ENCODE assay signal across 12 cellular contexts in the genomic region with DNA sequence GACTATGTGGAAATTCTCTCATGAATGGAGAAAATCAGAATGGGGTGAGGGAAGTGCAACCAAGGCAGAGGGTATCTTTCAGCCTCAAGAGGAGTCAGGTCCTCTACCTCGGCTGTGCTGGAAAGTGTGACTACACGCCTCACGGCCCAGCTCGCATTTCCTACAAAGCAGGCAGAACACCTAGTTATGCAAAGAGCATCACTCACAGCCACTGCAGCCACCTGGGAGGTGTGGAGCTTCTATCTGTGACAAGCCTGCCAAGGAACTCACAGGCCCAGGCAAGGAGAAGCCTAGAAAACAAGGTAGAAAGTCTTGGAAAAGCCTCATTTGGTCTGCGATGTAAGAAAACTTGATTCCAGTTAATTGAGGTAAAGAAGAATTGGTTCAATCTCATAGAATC.
DNase-seq lines count a peak whose midpoint lies in the region; ATAC-seq and TF ChIP-seq lines count a peak whose summit lies in the region.
"Had no signal": no experiment of that assay in that cellular context is flagged by ENCODE, and none has a peak within 500 bp of the region (broad histone marks: within the 10 kb centered on the region; RNA-seq: fewer than 3 reads in every experiment).

No MANE protein-coding gene starts in this region.

- no peaks in the 10 kb centered on the region for H3K79me1 ChIP-seq in H9 (ENCODE audit: insufficient read depth, low read depth, low read length, poor library complexity, severe bottlenecking)
- H3K79me1 ChIP-seq in neuronal stem cell (ENCODE audit: low read depth, low read length), result no peaks in the 10 kb centered on the region

- H3K27ac Mint-ChIP-seq in CD8-positive, alpha-beta T cell, result peak overlapping the region; percentile 27
- H3K27ac Mint-ChIP-seq in H9, result no peak overlapping the region
- H3K27ac Mint-ChIP-seq in central memory CD8-positive, alpha-beta T cell (ENCODE audit: low read depth), result peak overlapping the region; percentile 80

- H4K20me1 ChIP-seq in H9 (ENCODE audit: control insufficient read depth, insufficient read depth, insufficient read length), result no peaks in the 10 kb centered on the region

- H3K27ac ChIP-seq in CD8-positive, alpha-beta T cell (ENCODE audit: low read depth, low read length), result no peak overlapping the region
- H3K27ac ChIP-seq in H9 (ENCODE audit: insufficient read length, low read depth, low read length), result no peak overlapping the region
- no peak overlapping the region for H3K27ac ChIP-seq in neuronal stem cell (replicated peaks; ENCODE audit: low read length)
- H3K27ac ChIP-seq: thoracic aorta had no signal

- H3K18ac ChIP-seq in H9 (ENCODE audit: insufficient read length, low read depth, low read length), result peak overlapping the region; percentile 73
- H3K18ac ChIP-seq in neuronal stem cell (ENCODE audit: low read length), result no peak overlapping the region

- no peak overlapping the region for H2BK20ac ChIP-seq in H9 (ENCODE audit: low read depth, low read length, poor library complexity, severe bottlenecking)

- H2AFZ ChIP-seq in H9 (ENCODE audit: low read length) (no peak overlapping the region), neuronal stem cell (ENCODE audit: low read length) (peak overlapping the region; percentile 80)

- no peaks in the 10 kb centered on the region for H3K36me3 Mint-ChIP-seq in CD8-positive, alpha-beta T cell
- no peaks in the 10 kb centered on the region for H3K36me3 Mint-ChIP-seq in H9 (ENCODE audit: insufficient read depth in 1 of 3, low read depth in 3 of 3)
- no peaks in the 10 kb centered on the region for H3K36me3 Mint-ChIP-seq in central memory CD8-positive, alpha-beta T cell (ENCODE audit: insufficient read depth)
- H3K36me3 Mint-ChIP-seq: CD14-positive monocyte, T-cell had no signal

- H2BK5ac ChIP-seq in H9 (ENCODE audit: insufficient read length, low read length) (no peak overlapping the region), neuronal stem cell (ENCODE audit: low read length) (no peak overlapping the region)

- no peak for DNase-seq in CD8-positive, alpha-beta T cell
- DNase-seq in H9, result no peak
- DNase-seq in central memory CD8-positive, alpha-beta T cell (ENCODE audit: low spot score in 2 of 2), result no peak
- no peak for DNase-seq in neuronal stem cell (ENCODE audit: low spot score)
- no peak for DNase-seq in SW480 (ENCODE audit: low spot score)
- DNase-seq in omental fat pad (ENCODE audit: low spot score), result no peak
- no peak for DNase-seq in superior temporal gyrus (ENCODE audit: extremely low spot score)
- DNase-seq: NCI-H524 treated with DMSO at 0.1 percent for 48 hours had no signal

- no peak overlapping the region for H3K56ac ChIP-seq in H9 (ENCODE audit: insufficient read length, low read depth, low read length)

- no peaks in the 10 kb centered on the region for H3K27me3 ChIP-seq in CD8-positive, alpha-beta T cell (ENCODE audit: insufficient read depth, low read length)
- H3K27me3 ChIP-seq in H9 (ENCODE audit: insufficient read depth, low read length) (no peaks in the 10 kb centered on the region), neuronal stem cell (ENCODE audit: control insufficient read depth in 3 of 3, insufficient read depth in 3 of 3, low read depth in 1 of 3, low read length in 3 of 3) (no peaks in the 10 kb centered on the region)

- H3K9me3 Mint-ChIP-seq in CD8-positive, alpha-beta T cell, result no peaks in the 10 kb centered on the region
- no peaks in the 10 kb centered on the region for H3K9me3 Mint-ChIP-seq in H9
- H3K9me3 Mint-ChIP-seq in central memory CD8-positive, alpha-beta T cell, result no peaks in the 10 kb centered on the region
- H3K9me3 Mint-ChIP-seq: T-cell had no signal

- H3K14ac ChIP-seq in H9 (ENCODE audit: insufficient read depth, low read length) (no peak overlapping the region), neuronal stem cell (ENCODE audit: low read length) (no peak overlapping the region)

- ATAC-seq in CD8-positive, alpha-beta T cell, result no peak
- no peak for ATAC-seq in central memory CD8-positive, alpha-beta T cell (replicated peaks; ENCODE audit: extremely low read depth, poor library complexity, severe bottlenecking)
- ATAC-seq in omental fat pad (ENCODE audit: low FRiP score), result no peak

- H2AK5ac ChIP-seq in H9 (ENCODE audit: insufficient read length, low read length) (no peak overlapping the region), neuronal stem cell (ENCODE audit: low read depth, low read length) (no peak overlapping the region)

- peaks cover 23% of the 10 kb centered on the region for H3K4me1 Mint-ChIP-seq in CD8-positive, alpha-beta T cell (ENCODE audit: low read depth)
- peaks cover 19 to 21% of the 10 kb centered on the region in 2 experiments for H3K4me1 Mint-ChIP-seq in H9
- peaks cover 19% of the 10 kb centered on the region for H3K4me1 Mint-ChIP-seq in central memory CD8-positive, alpha-beta T cell

- no peak overlapping the region for H3T11ph ChIP-seq in H9 (ENCODE audit: low read length)

- peaks cover 14% of the 10 kb centered on the region for H3K4me1 ChIP-seq in CD8-positive, alpha-beta T cell (ENCODE audit: insufficient read depth, low read length)
- H3K4me1 ChIP-seq in H9 (ENCODE audit: insufficient read depth, low read length) (no peaks in the 10 kb centered on the region; the same call in 1 of the 2 replicates), neuronal stem cell (ENCODE audit: control insufficient read depth in 2 of 2, insufficient read depth in 1 of 2, low read depth in 1 of 2, low read length in 2 of 2) (peaks cover 7% of the 10 kb centered on the region in 2 donors)

- H2BK120ac ChIP-seq in H9 (ENCODE audit: low read depth, low read length, poor library complexity, severe bottlenecking), result no peak overlapping the region
- no peak overlapping the region for H2BK120ac ChIP-seq in neuronal stem cell (ENCODE audit: low read depth, low read length)

- no peaks in the 10 kb centered on the region for H3K9me3 ChIP-seq in CD8-positive, alpha-beta T cell (ENCODE audit: low read length)
- no peaks in the 10 kb centered on the region for H3K9me3 ChIP-seq in H9 (ENCODE audit: control insufficient read depth, low read depth, low read length)
- no peaks in the 10 kb centered on the region for H3K9me3 ChIP-seq in neuronal stem cell (replicated peaks in 1 of 2; ENCODE audit: control insufficient read depth in 2 of 2, insufficient read depth in 1 of 2, low read depth in 1 of 2, low read length in 2 of 2)
- H3K9me3 ChIP-seq: thoracic aorta had no signal

- H3K9ac ChIP-seq in H9 (ENCODE audit: extremely low read depth, insufficient read length, low read length) (no peak overlapping the region), neuronal stem cell (ENCODE audit: low read depth, low read length, poor library complexity) (no peak overlapping the region)

- H3K79me2 ChIP-seq in H9 (ENCODE audit: insufficient read depth, low read length), result no peaks in the 10 kb centered on the region

- POLR2A ChIA-PET in CD8-positive, alpha-beta T cell (lab: Charles Lee), result interaction anchor here (0.6 kb wide), 1 partner anchor 52 kb away, joined by 3 read pairs; no protein-coding TSS in a partner anchor

- H2BK15ac ChIP-seq in H9 (ENCODE audit: low read depth, low read length) (no peak overlapping the region), neuronal stem cell (ENCODE audit: low read length) (no peak overlapping the region)

- no peaks in the 10 kb centered on the region for H3K27me3 Mint-ChIP-seq in CD8-positive, alpha-beta T cell (ENCODE audit: low read depth)
- peaks cover 25% of the 10 kb centered on the region for H3K27me3 Mint-ChIP-seq in H9 (ENCODE audit: low read depth)
- no peaks in the 10 kb centered on the region for H3K27me3 Mint-ChIP-seq in central memory CD8-positive, alpha-beta T cell
- H3K27me3 Mint-ChIP-seq: T-cell had no signal

- CTCF ChIA-PET in CD8-positive, alpha-beta T cell (lab: Charles Lee), result interaction anchor here (1.1 kb wide), 1 partner anchor 15 kb away, joined by 3 read pairs; no protein-coding TSS in a partner anchor

- no peak overlapping the region for H4K5ac ChIP-seq in H9 (ENCODE audit: insufficient read length, low read depth, low read length)

- H3K4me3 Mint-ChIP-seq in CD8-positive, alpha-beta T cell, result no peak overlapping the region
- no peak overlapping the region for H3K4me3 Mint-ChIP-seq in H9
- peak overlapping the region; percentile 36 for H3K4me3 Mint-ChIP-seq in central memory CD8-positive, alpha-beta T cell

- H3K4me2 ChIP-seq in H9 (ENCODE audit: insufficient read depth, insufficient read length, low read length) (no peak overlapping the region), neuronal stem cell (ENCODE audit: insufficient read depth, low read length, poor library complexity, severe bottlenecking) (no peak overlapping the region)

- intact Hi-C loops in CD8-positive, alpha-beta T cell (cut with DNase I, micrococcal nuclease), result loop anchor here (1.0 to 5.0 kb wide), 4 partner anchors 49 to 497 kb away; partner anchors contain the start of genes ATG7 (in 2 of the 2) and TAMM41 (in 1 of the 2)

- H3K36me3 ChIP-seq in CD8-positive, alpha-beta T cell (ENCODE audit: insufficient read depth, low read length), result no peaks in the 10 kb centered on the region
- H3K36me3 ChIP-seq in neuronal stem cell (replicated peaks in 1 of 2; ENCODE audit: control insufficient read depth in 2 of 2, insufficient read depth in 2 of 2, low read length in 2 of 2), result no peaks in the 10 kb centered on the region
- H3K36me3 ChIP-seq: thoracic aorta had no signal

- no peak overlapping the region for H3K4me3 ChIP-seq in CD8-positive, alpha-beta T cell (ENCODE audit: low read depth, low read length)
- H3K4me3 ChIP-seq in neuronal stem cell (ENCODE audit: low read length in 2 of 2), result no peak overlapping the region
- H3K4me3 ChIP-seq: GM12878 had no signal

- H3K4ac ChIP-seq in H9 (ENCODE audit: low read depth, low read length) (no peak overlapping the region), neuronal stem cell (ENCODE audit: low read length) (no peak overlapping the region)

- TF ChIP-seq CTCF in CD8-positive, alpha-beta T cell (IDR thresholded peaks at IDR 0.05), result no peak
- TF ChIP-seq CTCF in H9 (conservative IDR thresholded peaks at IDR 0.05) (no peak), omental fat pad (IDR thresholded peaks at IDR 0.05) (no peak)

- no peak overlapping the region for H2BK12ac ChIP-seq in H9 (ENCODE audit: insufficient read length, low read depth, low read length)
- H2BK12ac ChIP-seq in neuronal stem cell (ENCODE audit: low read length), result no peak overlapping the region

- H3K23ac ChIP-seq in H9 (ENCODE audit: insufficient read length, low read depth, low read length) (no peak overlapping the region), neuronal stem cell (ENCODE audit: low read depth, low read length, poor library complexity) (no peak overlapping the region)

- no peaks in the 10 kb centered on the region for H3K23me2 ChIP-seq in H9 (ENCODE audit: insufficient read length, low read depth, low read length, poor library complexity, severe bottlenecking)

- H4K8ac ChIP-seq in H9 (replicated peaks; ENCODE audit: insufficient read length, low read depth, low read length) (no peak overlapping the region), neuronal stem cell (ENCODE audit: low read depth, low read length) (no peak overlapping the region)

- no peak overlapping the region for H4K91ac ChIP-seq in H9 (ENCODE audit: insufficient read length, low read depth, low read length)
- H4K91ac ChIP-seq in neuronal stem cell (ENCODE audit: low read depth, low read length, poor library complexity), result no peak overlapping the region

- WGBS in H9 (ENCODE audit: extremely low coverage, insufficient read length, low lambda C conversion rate), result no CpG with 5 or more reads among the region's 5 CpGs
- no CpG with 5 or more reads among the region's 5 CpGs for WGBS in neuronal stem cell (ENCODE audit: extremely low coverage in 2 of 2, insufficient read length in 2 of 2, insufficient replicate concordance in 1 of 2), 2 donors

Comparison
In these comparisons a context has a peak if more than half of its experiments do, and no peak if none do; other contexts are left out.
1. H3K27ac Mint-ChIP-seq: peak in CD8-positive, alpha-beta T cell (single experiment) and central memory CD8-positive, alpha-beta T cell (single experiment); none in H9 (0 of 3).